1 cellular context compared by ENCODE assay signal in genomic region chr2:241804326-241805276, GRCh38.
TF ChIP-seq lines count a peak whose summit lies in the region.

No MANE protein-coding gene starts in this region.

TF ChIP-seq in GM23338, 12 proteins besides CTCF, POLR2A, EP300 and RAD21 (continued from another document):
- TF ChIP-seq, protein P1, sequence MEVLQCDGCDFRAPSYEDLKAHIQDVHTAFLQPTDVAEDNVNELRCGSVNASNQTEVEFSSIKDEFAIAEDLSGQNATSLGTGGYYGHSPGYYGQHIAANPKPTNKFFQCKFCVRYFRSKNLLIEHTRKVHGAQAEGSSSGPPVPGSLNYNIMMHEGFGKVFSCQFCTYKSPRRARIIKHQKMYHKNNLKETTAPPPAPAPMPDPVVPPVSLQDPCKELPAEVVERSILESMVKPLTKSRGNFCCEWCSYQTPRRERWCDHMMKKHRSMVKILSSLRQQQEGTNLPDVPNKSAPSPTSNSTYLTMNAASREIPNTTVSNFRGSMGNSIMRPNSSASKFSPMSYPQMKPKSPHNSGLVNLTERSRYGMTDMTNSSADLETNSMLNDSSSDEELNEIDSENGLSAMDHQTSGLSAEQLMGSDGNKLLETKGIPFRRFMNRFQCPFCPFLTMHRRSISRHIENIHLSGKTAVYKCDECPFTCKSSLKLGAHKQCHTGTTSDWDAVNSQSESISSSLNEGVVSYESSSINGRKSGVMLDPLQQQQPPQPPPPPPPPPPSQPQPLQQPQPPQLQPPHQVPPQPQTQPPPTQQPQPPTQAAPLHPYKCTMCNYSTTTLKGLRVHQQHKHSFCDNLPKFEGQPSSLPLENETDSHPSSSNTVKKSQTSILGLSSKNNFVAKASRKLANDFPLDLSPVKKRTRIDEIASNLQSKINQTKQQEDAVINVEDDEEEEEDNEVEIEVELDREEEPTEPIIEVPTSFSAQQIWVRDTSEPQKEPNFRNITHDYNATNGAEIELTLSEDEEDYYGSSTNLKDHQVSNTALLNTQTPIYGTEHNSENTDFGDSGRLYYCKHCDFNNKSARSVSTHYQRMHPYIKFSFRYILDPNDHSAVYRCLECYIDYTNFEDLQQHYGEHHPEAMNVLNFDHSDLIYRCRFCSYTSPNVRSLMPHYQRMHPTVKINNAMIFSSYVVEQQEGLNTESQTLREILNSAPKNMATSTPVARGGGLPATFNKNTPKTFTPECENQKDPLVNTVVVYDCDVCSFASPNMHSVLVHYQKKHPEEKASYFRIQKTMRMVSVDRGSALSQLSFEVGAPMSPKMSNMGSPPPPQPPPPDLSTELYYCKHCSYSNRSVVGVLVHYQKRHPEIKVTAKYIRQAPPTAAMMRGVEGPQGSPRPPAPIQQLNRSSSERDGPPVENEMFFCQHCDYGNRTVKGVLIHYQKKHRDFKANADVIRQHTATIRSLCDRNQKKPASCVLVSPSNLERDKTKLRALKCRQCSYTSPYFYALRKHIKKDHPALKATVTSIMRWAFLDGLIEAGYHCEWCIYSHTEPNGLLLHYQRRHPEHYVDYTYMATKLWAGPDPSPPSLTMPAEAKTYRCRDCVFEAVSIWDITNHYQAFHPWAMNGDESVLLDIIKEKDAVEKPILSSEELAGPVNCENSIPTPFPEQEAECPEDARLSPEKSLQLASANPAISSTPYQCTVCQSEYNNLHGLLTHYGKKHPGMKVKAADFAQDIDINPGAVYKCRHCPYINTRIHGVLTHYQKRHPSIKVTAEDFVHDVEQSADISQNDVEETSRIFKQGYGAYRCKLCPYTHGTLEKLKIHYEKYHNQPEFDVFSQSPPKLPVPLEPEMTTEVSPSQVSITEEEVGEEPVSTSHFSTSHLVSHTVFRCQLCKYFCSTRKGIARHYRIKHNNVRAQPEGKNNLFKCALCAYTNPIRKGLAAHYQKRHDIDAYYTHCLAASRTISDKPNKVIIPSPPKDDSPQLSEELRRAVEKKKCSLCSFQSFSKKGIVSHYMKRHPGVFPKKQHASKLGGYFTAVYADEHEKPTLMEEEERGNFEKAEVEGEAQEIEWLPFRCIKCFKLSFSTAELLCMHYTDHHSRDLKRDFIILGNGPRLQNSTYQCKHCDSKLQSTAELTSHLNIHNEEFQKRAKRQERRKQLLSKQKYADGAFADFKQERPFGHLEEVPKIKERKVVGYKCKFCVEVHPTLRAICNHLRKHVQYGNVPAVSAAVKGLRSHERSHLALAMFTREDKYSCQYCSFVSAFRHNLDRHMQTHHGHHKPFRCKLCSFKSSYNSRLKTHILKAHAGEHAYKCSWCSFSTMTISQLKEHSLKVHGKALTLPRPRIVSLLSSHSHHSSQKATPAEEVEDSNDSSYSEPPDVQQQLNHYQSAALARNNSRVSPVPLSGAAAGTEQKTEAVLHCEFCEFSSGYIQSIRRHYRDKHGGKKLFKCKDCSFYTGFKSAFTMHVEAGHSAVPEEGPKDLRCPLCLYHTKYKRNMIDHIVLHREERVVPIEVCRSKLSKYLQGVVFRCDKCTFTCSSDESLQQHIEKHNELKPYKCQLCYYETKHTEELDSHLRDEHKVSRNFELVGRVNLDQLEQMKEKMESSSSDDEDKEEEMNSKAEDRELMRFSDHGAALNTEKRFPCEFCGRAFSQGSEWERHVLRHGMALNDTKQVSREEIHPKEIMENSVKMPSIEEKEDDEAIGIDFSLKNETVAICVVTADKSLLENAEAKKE (CRISPR knock-in tag; IDR thresholded peaks at IDR 0.05) = no peak
